1 cellular context compared by ENCODE assay signal in genomic region chr12:1995205-1995896, GRCh38.
TF ChIP-seq lines count a peak whose summit lies in the region.

No MANE protein-coding gene starts in this region.

TF ChIP-seq in H1, 55 proteins besides CTCF, POLR2A, EP300 and RAD21:
- TF ChIP-seq NRF1 (IDR thresholded peaks at IDR 0.05; ENCODE audit: low read depth, low read length) (no peak), EGR1 (IDR thresholded peaks at IDR 0.05; ENCODE audit: borderline replicate concordance, low read depth, low read length) (no peak), SP4 (IDR thresholded peaks at IDR 0.05; ENCODE audit: low read length) (no peak), USF2 (IDR thresholded peaks at IDR 0.05; ENCODE audit: low read length) (no peak), ATF3 (IDR thresholded peaks at IDR 0.05; ENCODE audit: insufficient read depth, low read depth, low read length) (no peak), RXRA (IDR thresholded peaks at IDR 0.05; ENCODE audit: insufficient read depth, low read depth, low read length) (no peak), POU5F1 (IDR thresholded peaks at IDR 0.05; ENCODE audit: low read depth, low read length) (no peak), TAF1 (IDR thresholded peaks at IDR 0.05; ENCODE audit: low read depth, low read length) (no peak), TAF7 (optimal IDR thresholded peaks at IDR 0.05; ENCODE audit: borderline replicate concordance, low read depth, low read length) (no peak), ASH2L (IDR thresholded peaks at IDR 0.05; ENCODE audit: low read length) (no peak), POLR2AphosphoS5 (IDR thresholded peaks at IDR 0.05; ENCODE audit: low read depth, low read length) (no peak)
